Comparison of ENCODE assay signal across 23 cellular contexts in the genomic region with DNA sequence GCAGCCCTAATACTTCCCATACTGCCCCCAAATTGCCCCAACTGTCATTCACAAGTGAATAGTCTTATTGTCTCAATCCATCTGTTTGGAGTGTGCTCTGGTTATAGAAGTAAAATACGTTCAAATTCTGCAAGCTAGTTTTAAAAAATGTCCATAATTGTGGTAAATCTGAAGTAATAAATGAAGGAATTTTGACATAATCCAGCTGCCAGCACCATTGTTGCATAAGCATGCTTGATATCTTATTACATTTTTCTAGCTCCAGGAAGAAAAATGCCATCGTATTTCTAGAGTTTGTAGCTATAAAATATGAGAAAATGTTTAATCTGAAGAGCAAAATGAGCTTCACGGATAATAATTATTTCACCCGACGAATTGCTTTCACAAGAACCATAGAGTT.
A peak's percentile ranks its signal among the peaks of the same experiment; 100 is the strongest.
DNase-seq lines count a peak whose midpoint lies in the region; ATAC-seq and TF ChIP-seq lines count a peak whose summit lies in the region.
"Had no signal": no experiment of that assay in that cellular context is flagged by ENCODE, and none has a peak within 500 bp of the region (broad histone marks: within the 10 kb centered on the region; RNA-seq: fewer than 3 reads in every experiment).

No MANE protein-coding gene starts in this region.

- no peak for TF ChIP-seq CTCF in fibroblast of mammary gland (conservative IDR thresholded peaks at IDR 0.05; ENCODE audit: control insufficient read depth, insufficient read depth, low read depth, low read length)

- H3K79me1 ChIP-seq in trophoblast cell (ENCODE audit: low read length) = peaks cover 12% of the 10 kb centered on the region

- no peak overlapping the region for H2AK5ac ChIP-seq in trophoblast cell (ENCODE audit: low read length)

- no peaks in the 10 kb centered on the region for H3K4me1 Mint-ChIP-seq in naive thymus-derived CD4-positive, alpha-beta T cell
- H3K4me1 Mint-ChIP-seq: T-helper 17 cell had no signal

- H4K91ac ChIP-seq in trophoblast cell (ENCODE audit: low read depth, low read length) = no peak overlapping the region

- H3K79me2 ChIP-seq in trophoblast cell (ENCODE audit: control insufficient read depth, insufficient read depth, low read length, poor library complexity) = no peaks in the 10 kb centered on the region

- no peaks in the 10 kb centered on the region for H3K27me3 Mint-ChIP-seq in naive thymus-derived CD4-positive, alpha-beta T cell
- H3K27me3 Mint-ChIP-seq: T-helper 17 cell had no signal

- CTCF ChIA-PET in naive thymus-derived CD4-positive, alpha-beta T cell (lab: Charles Lee) = no interaction called here

- ATAC-seq in HG03378 (IDR thresholded peaks at IDR 0.05; ENCODE audit: unreplicated experiment) (no peak), GM19397 (IDR thresholded peaks at IDR 0.05; ENCODE audit: unreplicated experiment) (no peak)
- ATAC-seq in naive thymus-derived CD4-positive, alpha-beta T cell = no peak
- ATAC-seq: T-helper 17 cell had no signal

- H3K4me3 ChIP-seq in fibroblast of mammary gland (ENCODE audit: control insufficient read depth, low read depth, low read length) (no peak overlapping the region), trophoblast cell (ENCODE audit: low read depth, low read length) (no peak overlapping the region)
- H3K4me3 ChIP-seq in naive thymus-derived CD4-positive, alpha-beta T cell (ENCODE audit: low read length) = no peak overlapping the region
- H3K4me3 ChIP-seq: gastroesophageal sphincter had no signal

- no peak overlapping the region for H3K4me2 ChIP-seq in trophoblast cell (ENCODE audit: low read length)

- peaks cover 0 to 8% (median 0%) of the 10 kb centered on the region in 11 donors for H3K9me3 Mint-ChIP-seq in naive thymus-derived CD4-positive, alpha-beta T cell

- H2BK12ac ChIP-seq in trophoblast cell (ENCODE audit: low read length) = no peak overlapping the region

- H3K27me3 ChIP-seq in trophoblast cell (ENCODE audit: insufficient read depth, low read length) = no peaks in the 10 kb centered on the region
- no peaks in the 10 kb centered on the region for H3K27me3 ChIP-seq in naive thymus-derived CD4-positive, alpha-beta T cell (ENCODE audit: control insufficient read depth in 2 of 2, insufficient read depth in 2 of 2, low read length in 2 of 2)
- H3K27me3 ChIP-seq: gastroesophageal sphincter, neutrophil had no signal

- H3K4ac ChIP-seq in trophoblast cell (ENCODE audit: low read depth, low read length) = no peak overlapping the region

- no peaks in the 10 kb centered on the region for H3K36me3 ChIP-seq in trophoblast cell (ENCODE audit: control insufficient read depth in 1 of 2, insufficient read depth in 2 of 2, low read length in 2 of 2)
- no peaks in the 10 kb centered on the region for H3K36me3 ChIP-seq in naive thymus-derived CD4-positive, alpha-beta T cell (ENCODE audit: control insufficient read depth in 2 of 3, insufficient read depth in 3 of 3, low read length in 3 of 3)
- H3K36me3 ChIP-seq: gastroesophageal sphincter, neutrophil had no signal

- POLR2A ChIA-PET in naive thymus-derived CD4-positive, alpha-beta T cell (lab: Charles Lee) = interaction anchor here (0.6 kb wide), 1 partner anchor 22 kb away, joined by 3 read pairs; no protein-coding TSS in a partner anchor

- H4K8ac ChIP-seq in trophoblast cell (ENCODE audit: low read depth, low read length) = no peak overlapping the region

- no peak overlapping the region for H3K23ac ChIP-seq in trophoblast cell (ENCODE audit: low read length)

- H3K4me3 Mint-ChIP-seq in naive thymus-derived CD4-positive, alpha-beta T cell = no peak overlapping the region
- H3K4me3 Mint-ChIP-seq: T-helper 17 cell had no signal

- H2BK120ac ChIP-seq in trophoblast cell (ENCODE audit: insufficient read depth, low read length, poor library complexity) = no peak overlapping the region

- H3K27ac ChIP-seq in trophoblast cell (ENCODE audit: low read depth, low read length) = peak overlapping the region; percentile 77
- H3K27ac ChIP-seq in naive thymus-derived CD4-positive, alpha-beta T cell (ENCODE audit: low read depth, low read length) = no peak overlapping the region
- H3K27ac ChIP-seq: neutrophil, VCaP had no signal

- no peak overlapping the region for H2AFZ ChIP-seq in trophoblast cell (ENCODE audit: insufficient read depth, low read length, poor library complexity)

- no peak overlapping the region for H3K18ac ChIP-seq in trophoblast cell (ENCODE audit: low read length)

- intact Hi-C loops in naive thymus-derived CD4-positive, alpha-beta T cell (cut with micrococcal nuclease) = no loop called here

- H4K12ac ChIP-seq in trophoblast cell (ENCODE audit: low read depth, low read length) = no peak overlapping the region

- H3K14ac ChIP-seq in trophoblast cell (ENCODE audit: low read length) = no peak overlapping the region

- H3K4me1 ChIP-seq in trophoblast cell (ENCODE audit: control insufficient read depth in 1 of 2, insufficient read depth in 2 of 2, low read length in 2 of 2) = peaks cover 0 to 3% of the 10 kb centered on the region in 2 experiments
- H3K4me1 ChIP-seq in naive thymus-derived CD4-positive, alpha-beta T cell (ENCODE audit: control insufficient read depth in 2 of 2, insufficient read depth in 2 of 2, low read length in 2 of 2) = no peaks in the 10 kb centered on the region

- H3K36me3 Mint-ChIP-seq in naive thymus-derived CD4-positive, alpha-beta T cell = no peaks in the 10 kb centered on the region

- no peak overlapping the region for H2BK5ac ChIP-seq in trophoblast cell (ENCODE audit: low read depth, low read length, poor library complexity)

- DNase-seq in AG20443 (ENCODE audit: low spot score) (peak; percentile 14), RPMI7951 (ENCODE audit: low read depth) (peak; percentile 29), fibroblast of mammary gland (ENCODE audit: low read depth) (peak; percentile 36), trophoblast cell (peak in 1 of 2 donors; percentile 61)
- DNase-seq in naive thymus-derived CD4-positive, alpha-beta T cell = no peak
- DNase-seq in activated T-cell treated with anti-CD3 and anti-CD28 coated beads, Interleukin-2, amount 50 U/mL, for 1 hour = no peak
- DNase-seq: activated CD4-positive, alpha-beta T cell treated with anti-CD3 and anti-CD28 coated beads, Interleukin-2, amount 50 U/mL, for 1 hour; activated CD8-positive, alpha-beta memory T cell treated with anti-CD3 and anti-CD28 coated beads, Interleukin-2, amount 50 U/mL, for 48 hours; activated gamma-delta T cell treated with Interleukin-2 at 50 U/mL for 16 hours; aorta; DND-41; midbrain; NCI-H1417; NCI-H69; retina; SHP77 treated with DMSO at 0.1 percent for 48 hours; stimulated activated CD4-positive, alpha-beta T cell treated with anti-CD3 and anti-CD28 coated beads, Interleukin-15, amount 100 ng/mL, for 24 hours; T-helper 17 cell had no signal

- no peak overlapping the region for H3K27ac Mint-ChIP-seq in naive thymus-derived CD4-positive, alpha-beta T cell
- H3K27ac Mint-ChIP-seq: T-helper 17 cell had no signal

- H3K9me3 ChIP-seq in trophoblast cell (ENCODE audit: insufficient read depth, low read depth, low read length) = no peaks in the 10 kb centered on the region
- no peaks in the 10 kb centered on the region for H3K9me3 ChIP-seq in naive thymus-derived CD4-positive, alpha-beta T cell (ENCODE audit: control insufficient read depth in 2 of 3, low read length in 3 of 3)
- H3K9me3 ChIP-seq: gastroesophageal sphincter, neutrophil had no signal

- no CpG with 5 or more reads among the region's 5 CpGs for WGBS in trophoblast cell (ENCODE audit: extremely low coverage, insufficient coverage, insufficient read length)

- no peak overlapping the region for H3K9ac ChIP-seq in trophoblast cell (ENCODE audit: low read length)

Comparison
In these comparisons a context has a peak if more than half of its experiments do, and no peak if none do; other contexts are left out.
1. DNase-seq: peak in AG20443 (single experiment), RPMI7951 (single experiment) and fibroblast of mammary gland (single experiment); none in naive thymus-derived CD4-positive, alpha-beta T cell (0 of 9) and activated T-cell treated with anti-CD3 and anti-CD28 coated beads, Interleukin-2, amount 50 U/mL, for 1 hour (single experiment).